ENCODE assay signal across 9 cellular contexts in genomic region chr2:109046925-109047508, GRCh38. TPM values are rescaled to one million over a fixed set of nuclear protein-coding genes. Genes with fewer than 3 reads are reported as not detected.
DNase-seq lines count a peak whose midpoint lies in the region; ATAC-seq and TF ChIP-seq lines count a peak whose summit lies in the region.
"Had no signal": no experiment of that assay in that cellular context is flagged by ENCODE, and none has a peak within 500 bp of the region (broad histone marks: within the 10 kb centered on the region; RNA-seq: fewer than 3 reads in every experiment).

No MANE protein-coding gene starts in this region.

- H3K9me3 Mint-ChIP-seq in Calu3 (ENCODE audit: low read depth, unreplicated experiment), result no peaks in the 10 kb centered on the region
- H3K9me3 Mint-ChIP-seq in activated naive CD8-positive, alpha-beta T cell treated with anti-CD3 and anti-CD28 coated beads, Interleukin-2, amount 50 U/mL, for 24 hours, result no peaks in the 10 kb centered on the region

- ATAC-seq in GM19463 (IDR thresholded peaks at IDR 0.05; ENCODE audit: unreplicated experiment), result peak; percentile 84
- peak; percentile 82 for ATAC-seq in HG03460 (IDR thresholded peaks at IDR 0.05; ENCODE audit: unreplicated experiment)
- ATAC-seq in activated naive CD8-positive, alpha-beta T cell treated with anti-CD3 and anti-CD28 coated beads, Interleukin-2, amount 50 U/mL, for 24 hours, result peak; percentile 90

- no peaks in the 10 kb centered on the region for H3K36me3 Mint-ChIP-seq in Calu3 (ENCODE audit: insufficient read depth, unreplicated experiment)
- no peaks in the 10 kb centered on the region for H3K36me3 Mint-ChIP-seq in activated naive CD8-positive, alpha-beta T cell treated with anti-CD3 and anti-CD28 coated beads, Interleukin-2, amount 50 U/mL, for 24 hours (ENCODE audit: low read depth)

- no TSS peak for BruUV-seq in Calu3 (replicated peaks; lab: Mats Ljungman, UMichigan)

- in situ Hi-C loops in ACHN (cut with HindIII; ENCODE audit: low pct_ligation_motif_present, low pct_unique_long_range_greater_than_20kb, low sequenced_read_pairs), result no loop called here

- H3K27ac Mint-ChIP-seq in Calu3 (ENCODE audit: unreplicated experiment), result no peak overlapping the region
- no peak overlapping the region for H3K27ac Mint-ChIP-seq in activated naive CD8-positive, alpha-beta T cell treated with anti-CD3 and anti-CD28 coated beads, Interleukin-2, amount 50 U/mL, for 24 hours

- DNase-seq in Calu3, result peak; percentile 20
- DNase-seq in activated naive CD8-positive, alpha-beta T cell treated with anti-CD3 and anti-CD28 coated beads, Interleukin-2, amount 50 U/mL, for 24 hours, result no peak
- DNase-seq in ACHN, result no peak
- no peak for DNase-seq in NCI-H2196 (lab: John Stamatoyannopoulos, UW; ENCODE audit: unreplicated experiment)
- DNase-seq in epidermal melanocyte (ENCODE audit: insufficient read length, low spot score), result no peak
- DNase-seq in ecto neural progenitor cell (ENCODE audit: low spot score), result no peak
- DNase-seq: stomach had no signal

- intact Hi-C loops in Calu3 (cut with micrococcal nuclease; ENCODE audit: unreplicated experiment), result no loop called here

- H3K4me1 Mint-ChIP-seq in Calu3 (ENCODE audit: low read depth, unreplicated experiment), result peaks cover 8% of the 10 kb centered on the region
- H3K4me1 Mint-ChIP-seq in activated naive CD8-positive, alpha-beta T cell treated with anti-CD3 and anti-CD28 coated beads, Interleukin-2, amount 50 U/mL, for 24 hours, result peaks cover 17% of the 10 kb centered on the region

- no peak for TF ChIP-seq CTCF in Calu3 (IDR thresholded peaks at IDR 0.05; ENCODE audit: unreplicated experiment)

- peaks cover 76% of the 10 kb centered on the region for H3K27me3 Mint-ChIP-seq in Calu3 (ENCODE audit: unreplicated experiment)
- no peaks in the 10 kb centered on the region for H3K27me3 Mint-ChIP-seq in activated naive CD8-positive, alpha-beta T cell treated with anti-CD3 and anti-CD28 coated beads, Interleukin-2, amount 50 U/mL, for 24 hours

- CTCF ChIA-PET in Calu3 (lab: Charles Lee), result no interaction called here

- H3K4me3 Mint-ChIP-seq in Calu3 (ENCODE audit: low read depth, unreplicated experiment), result no peak overlapping the region
- H3K4me3 Mint-ChIP-seq in activated naive CD8-positive, alpha-beta T cell treated with anti-CD3 and anti-CD28 coated beads, Interleukin-2, amount 50 U/mL, for 24 hours, result no peak overlapping the region

RNA-seq across cellular contexts. Expression of gene EDAR, which starts 58.0 kb away (rescaled TPM):
- total RNA-seq in Calu3 (2022), result not detected in 2 replicates
